Comparison of ENCODE assay signal across 3 cellular contexts in the genomic region with DNA sequence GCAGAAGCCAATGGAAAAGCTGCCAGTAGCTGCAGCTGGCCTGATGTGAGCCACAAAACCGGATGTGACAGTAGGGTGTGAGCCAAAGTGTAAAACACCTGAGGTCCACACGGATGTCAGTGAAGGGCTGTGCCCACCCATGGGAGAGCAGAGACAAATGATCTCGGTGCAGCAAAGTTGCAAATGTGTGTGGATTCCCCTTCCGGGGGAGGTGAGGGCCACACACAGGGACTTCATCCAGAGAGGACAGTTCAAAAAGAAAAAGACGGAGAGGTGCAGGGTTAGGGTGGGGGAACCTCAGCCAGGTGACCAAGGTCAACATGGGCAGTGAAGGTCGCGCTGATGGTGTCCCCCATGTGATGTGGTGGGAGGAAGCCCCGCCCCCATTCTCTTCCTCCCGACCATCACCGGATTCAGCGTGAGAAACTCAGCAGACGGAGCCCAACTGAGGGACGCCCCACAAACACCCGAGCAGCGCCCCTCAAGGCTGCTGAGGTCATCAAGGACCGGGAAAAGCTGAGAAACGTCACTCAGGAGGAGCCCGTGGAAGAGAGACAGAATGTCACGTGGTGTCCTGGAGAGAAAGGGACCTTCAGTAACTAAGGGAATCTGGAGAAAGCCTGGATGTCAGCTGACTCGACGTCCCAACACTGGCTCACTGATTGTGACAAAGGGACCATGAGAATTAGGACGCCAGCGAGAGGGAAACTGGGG.
TF ChIP-seq lines count a peak whose summit lies in the region.

No MANE protein-coding gene starts in this region.

TF ChIP-seq in SK-N-SH, 30 proteins besides CTCF, POLR2A, EP300 and RAD21:
- TF ChIP-seq, protein P1, sequence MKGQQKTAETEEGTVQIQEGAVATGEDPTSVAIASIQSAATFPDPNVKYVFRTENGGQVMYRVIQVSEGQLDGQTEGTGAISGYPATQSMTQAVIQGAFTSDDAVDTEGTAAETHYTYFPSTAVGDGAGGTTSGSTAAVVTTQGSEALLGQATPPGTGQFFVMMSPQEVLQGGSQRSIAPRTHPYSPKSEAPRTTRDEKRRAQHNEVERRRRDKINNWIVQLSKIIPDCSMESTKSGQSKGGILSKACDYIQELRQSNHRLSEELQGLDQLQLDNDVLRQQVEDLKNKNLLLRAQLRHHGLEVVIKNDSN (IDR thresholded peaks at IDR 0.05; ENCODE audit: borderline replicate concordance, low read depth) = peak; percentile 27; the same call in 1 of the 2 replicates
- TF ChIP-seq SMC3 (IDR thresholded peaks at IDR 0.05; ENCODE audit: low read depth, low read length) (no peak), RFX5 (IDR thresholded peaks at IDR 0.05; ENCODE audit: low read length) (no peak)

TF ChIP-seq in SK-N-SH treated with all-trans-retinoic acid at 6 μM for 48 hours, 23 proteins besides CTCF, POLR2A, EP300 and RAD21:
- TF ChIP-seq, protein P2, sequence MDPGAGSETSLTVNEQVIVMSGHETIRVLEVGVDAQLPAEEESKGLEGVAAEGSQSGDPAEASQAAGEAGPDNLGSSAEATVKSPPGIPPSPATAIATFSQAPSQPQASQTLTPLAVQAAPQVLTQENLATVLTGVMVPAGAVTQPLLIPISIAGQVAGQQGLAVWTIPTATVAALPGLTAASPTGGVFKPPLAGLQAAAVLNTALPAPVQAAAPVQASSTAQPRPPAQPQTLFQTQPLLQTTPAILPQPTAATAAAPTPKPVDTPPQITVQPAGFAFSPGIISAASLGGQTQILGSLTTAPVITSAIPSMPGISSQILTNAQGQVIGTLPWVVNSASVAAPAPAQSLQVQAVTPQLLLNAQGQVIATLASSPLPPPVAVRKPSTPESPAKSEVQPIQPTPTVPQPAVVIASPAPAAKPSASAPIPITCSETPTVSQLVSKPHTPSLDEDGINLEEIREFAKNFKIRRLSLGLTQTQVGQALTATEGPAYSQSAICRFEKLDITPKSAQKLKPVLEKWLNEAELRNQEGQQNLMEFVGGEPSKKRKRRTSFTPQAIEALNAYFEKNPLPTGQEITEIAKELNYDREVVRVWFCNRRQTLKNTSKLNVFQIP (CRISPR knock-in tag; IDR thresholded peaks at IDR 0.05; ENCODE audit: borderline replicate concordance, low read depth) = no peak
- TF ChIP-seq ARNTL (CRISPR knock-in tag; IDR thresholded peaks at IDR 0.05; ENCODE audit: borderline replicate concordance, low read depth) (no peak), PPARA (CRISPR knock-in tag; IDR thresholded peaks at IDR 0.05; ENCODE audit: borderline replicate concordance) (no peak)

TF ChIP-seq in H1, 55 proteins besides CTCF, POLR2A, EP300 and RAD21:
- no peak for TF ChIP-seq KDM5A (IDR thresholded peaks at IDR 0.05; ENCODE audit: low read length)
- TF ChIP-seq, protein P3, sequence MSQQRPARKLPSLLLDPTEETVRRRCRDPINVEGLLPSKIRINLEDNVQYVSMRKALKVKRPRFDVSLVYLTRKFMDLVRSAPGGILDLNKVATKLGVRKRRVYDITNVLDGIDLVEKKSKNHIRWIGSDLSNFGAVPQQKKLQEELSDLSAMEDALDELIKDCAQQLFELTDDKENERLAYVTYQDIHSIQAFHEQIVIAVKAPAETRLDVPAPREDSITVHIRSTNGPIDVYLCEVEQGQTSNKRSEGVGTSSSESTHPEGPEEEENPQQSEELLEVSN (IDR thresholded peaks at IDR 0.05) = peak; percentile 12; the same call in 1 of the 2 replicates
TF ChIP-seq in H1: peak in this region for 1.
